ENCODE assay signal across 8 cellular contexts in genomic region chr15:88657326-88658069, GRCh38. TPM values are rescaled to one million over a fixed set of nuclear protein-coding genes. Genes with fewer than 3 reads are reported as not detected.
A peak's percentile ranks its signal among the peaks of the same experiment; 100 is the strongest.
DNase-seq lines count a peak whose midpoint lies in the region; ATAC-seq and TF ChIP-seq lines count a peak whose summit lies in the region.

No MANE protein-coding gene starts in this region.

- no TSS peak for BruUV-seq in Panc1 (replicated peaks; lab: Mats Ljungman, UMichigan)

- TF ChIP-seq EP300 in neural cell (conservative IDR thresholded peaks at IDR 0.05; ENCODE audit: poor library complexity, severe bottlenecking): no peak

- no peaks in the 10 kb centered on the region for H3K79me2 ChIP-seq in neural cell (replicated peaks; ENCODE audit: insufficient read depth, low read length)

- CTCF ChIA-PET in Panc1 (lab: Charles Lee): interaction anchor here (0.6 to 1.5 kb wide), 2 partner anchors 32 to 211 kb away, joined by 5 to 10 read pairs; no protein-coding TSS in a partner anchor

- POLR2A ChIA-PET in Panc1 (lab: Charles Lee): no interaction called here

- H3K4me2 ChIP-seq in neural cell (ENCODE audit: low read length): no peak overlapping the region

- TF ChIP-seq CTCF in Panc1 (IDR thresholded peaks at IDR 0.05): peak; percentile 94
- TF ChIP-seq CTCF in epithelial cell of esophagus (IDR thresholded peaks at IDR 0.05; ENCODE audit: insufficient read depth, low read depth, low read length, missing control alignments): peak; percentile 85
- peak; percentile 60 for TF ChIP-seq CTCF in neural cell (IDR thresholded peaks at IDR 0.05; ENCODE audit: poor library complexity, severe bottlenecking)

- peak; percentile 29 for DNase-seq in COLO668 (lab: John Stamatoyannopoulos, UW; ENCODE audit: unreplicated experiment)
- DNase-seq in Panc1 (ENCODE audit: low read depth, low spot score): no peak
- peak; percentile 64 for DNase-seq in epithelial cell of esophagus (ENCODE audit: low read depth)
- no peak for DNase-seq in DMS153 treated with DMSO at 0.1 percent for 48 hours (lab: John Stamatoyannopoulos, UW; ENCODE audit: unreplicated experiment)
- DNase-seq in cerebellar cortex (ENCODE audit: low spot score): no peak

- intact Hi-C loops in Panc1 (cut with micrococcal nuclease; ENCODE audit: unreplicated experiment): loop anchor here (1.0 to 5.0 kb wide), 2 partner anchors 45 to 177 kb away; no protein-coding TSS in a partner anchor

- no peaks in the 10 kb centered on the region for H3F3A ChIP-seq in neural cell (ENCODE audit: insufficient read depth, low read length, poor library complexity, severe bottlenecking)

- H2AFZ ChIP-seq in neural cell (ENCODE audit: low read depth, low read length): no peak overlapping the region

- no peaks in the 10 kb centered on the region for H3K9me2 ChIP-seq in neural cell (ENCODE audit: insufficient read depth, low read length)

- H3K9ac ChIP-seq in neural cell (ENCODE audit: low read length): no peak overlapping the region

- no peak overlapping the region for H3K27ac ChIP-seq in Panc1 (ENCODE audit: low read length)
- H3K27ac ChIP-seq in neural cell (ENCODE audit: low read length): no peak overlapping the region

- peaks cover 4% of the 10 kb centered on the region; the same call in 1 of the 2 replicates for H3K27me3 ChIP-seq in Panc1 (ENCODE audit: control insufficient read depth, insufficient read depth, low read length)
- H3K27me3 ChIP-seq in neural cell (ENCODE audit: insufficient read depth, low read depth, low read length): no peaks in the 10 kb centered on the region

- TF ChIP-seq RAD21 in neural cell (conservative IDR thresholded peaks at IDR 0.05): peak; percentile 60

- ATAC-seq in GM19035 (IDR thresholded peaks at IDR 0.05; ENCODE audit: unreplicated experiment): peak; percentile 31
- peak; percentile 85 for ATAC-seq in Panc1
- ATAC-seq in HG02610 (IDR thresholded peaks at IDR 0.05; ENCODE audit: unreplicated experiment): no peak

- in situ Hi-C loops in Panc1 (cut with HindIII; ENCODE audit: low pct_unique_long_range_greater_than_20kb, low sequenced_read_pairs): no loop called here

- H3K36me3 ChIP-seq in Panc1 (ENCODE audit: control insufficient read depth, insufficient read depth, low read length) (no peaks in the 10 kb centered on the region), neural cell (ENCODE audit: insufficient read depth, low read length) (no peaks in the 10 kb centered on the region)

- no peak overlapping the region for H3K4me3 ChIP-seq in Panc1 (ENCODE audit: low read depth in 2 of 2, low read length in 2 of 2)
- no peak overlapping the region for H3K4me3 ChIP-seq in epithelial cell of esophagus (ENCODE audit: low read length)
- no peak overlapping the region for H3K4me3 ChIP-seq in neural cell (ENCODE audit: low read length)

- no peaks in the 10 kb centered on the region for H3K4me1 ChIP-seq in Panc1 (ENCODE audit: control insufficient read depth, insufficient read depth, low read length)

- H4K20me1 ChIP-seq in neural cell (ENCODE audit: insufficient read depth): no peaks in the 10 kb centered on the region

- no peaks in the 10 kb centered on the region for H3K9me3 ChIP-seq in Panc1 (ENCODE audit: control insufficient read depth, insufficient read depth, low read depth, low read length)
- no peaks in the 10 kb centered on the region for H3K9me3 ChIP-seq in neural cell (ENCODE audit: low read length)

TF ChIP-seq in neural cell, 6 proteins besides CTCF, POLR2A, EP300 and RAD21:
- peak; percentile 61 for TF ChIP-seq SMC3 (conservative IDR thresholded peaks at IDR 0.05; ENCODE audit: poor library complexity)
- no peak for TF ChIP-seq MXI1 (conservative IDR thresholded peaks at IDR 0.05; ENCODE audit: poor library complexity, severe bottlenecking)

RNA-seq across cellular contexts. Expression of gene ISG20, which starts 18.7 kb away (rescaled TPM):
- total RNA-seq in Panc1 (2021; ENCODE audit: unreplicated experiment): 14.9 TPM
- polyA plus RNA-seq in Panc1 (2012; ENCODE audit: insufficient read length): 14.9 TPM
- 0.88 and 5.9 TPM in 2 replicates for polyA plus RNA-seq in neural cell
- under 0.01 and 0.12 TPM in 2 replicates for polyA minus RNA-seq in neural cell

RNA-seq across cellular contexts. Expression of gene AEN, which starts 36.4 kb away (rescaled TPM):
- 38.7 TPM for total RNA-seq in Panc1 (2021; ENCODE audit: unreplicated experiment)
- 15.9 TPM for polyA plus RNA-seq in Panc1 (2012; ENCODE audit: insufficient read length)
- polyA plus RNA-seq in neural cell: 17.2 and 21.3 TPM in 2 replicates
- polyA minus RNA-seq in neural cell: 21.9 and 24.1 TPM in 2 replicates

Comparison
In these comparisons a context has a peak if more than half of its experiments do, and no peak if none do; other contexts are left out.
1. DNase-seq: peak in COLO668 (single experiment) and epithelial cell of esophagus (single experiment); none in Panc1 (single experiment), DMS153 treated with DMSO at 0.1 percent for 48 hours (single experiment) and cerebellar cortex (single experiment).
2. Peak in every context shown above with its lines, with median percentiles within 50 percentile points of each other: CTCF ChIP-seq.